8 cellular contexts compared by ENCODE assay signal in genomic region chr6:12011276-12012112, GRCh38. TPM values are rescaled to one million over a fixed set of nuclear protein-coding genes. Genes with fewer than 3 reads are reported as not detected.
DNase-seq lines count a peak whose midpoint lies in the region; ATAC-seq lines count a peak whose summit lies in the region.

No MANE protein-coding gene starts in this region.

- H3K27me3 Mint-ChIP-seq in IgD-negative memory B cell = no peaks in the 10 kb centered on the region

- H3K27ac Mint-ChIP-seq in IgD-negative memory B cell = peak overlapping the region; percentile 97 to 100 (median 100)

- H3K4me1 Mint-ChIP-seq in IgD-negative memory B cell = peaks cover 28 to 36% (median 36%) of the 10 kb centered on the region in 3 donors

- DNase-seq in DMS53 (lab: John Stamatoyannopoulos, UW) (peak; percentile 98), OCI-M2 (lab: John Stamatoyannopoulos, UW; ENCODE audit: unreplicated experiment) (peak; percentile 86), activated T-cell treated with anti-CD3 and anti-CD28 coated beads for 48 hours (ENCODE audit: low read depth) (peak; percentile 95), epithelial cell of prostate (ENCODE audit: low read depth, low spot score) (peak; percentile 85), myocyte (ENCODE audit: low read depth) (peak; percentile 97)
- peak; percentile 94 to 97 for DNase-seq in stimulated activated CD8-positive, alpha-beta memory T cell treated with anti-CD3 and anti-CD28 coated beads, Interleukin-7, amount 100 ng/mL, for 4 hours (ENCODE audit: low read depth in 2 of 2)

- H3K9me3 Mint-ChIP-seq in IgD-negative memory B cell = no peaks in the 10 kb centered on the region

- peak overlapping the region; percentile 97 for H3K27ac ChIP-seq in epithelial cell of prostate

- ATAC-seq in GM21576 (IDR thresholded peaks at IDR 0.05; ENCODE audit: unreplicated experiment) = peak; percentile 59

- H3K4me3 Mint-ChIP-seq in IgD-negative memory B cell = peak overlapping the region; percentile 93 to 99 (median 98)

- no peaks in the 10 kb centered on the region for H3K36me3 Mint-ChIP-seq in IgD-negative memory B cell

RNA-seq across cellular contexts. Expression of gene HIVEP1, which starts 0.6 kb away (rescaled TPM):
- polyA plus RNA-seq in IgD-negative memory B cell = 14.7 TPM
- total RNA-seq in myocyte = 6.7 and 10.8 TPM in 2 replicates
- 10.2 TPM for polyA plus RNA-seq in myocyte (2012)

Comparison
In these comparisons a context has a peak if more than half of its experiments do, and no peak if none do; other contexts are left out.
1. Peak in every context shown above with its lines: DNase-seq, ATAC-seq and H3K27ac ChIP-seq.